In genomic region chr1:31678681-31679080, GRCh38 we compare ENCODE assay signal across 10 cellular contexts.
"Had no signal": no experiment of that assay in that cellular context is flagged by ENCODE, and none has a peak within 500 bp of the region (broad histone marks: within the 10 kb centered on the region; RNA-seq: fewer than 3 reads in every experiment).

No MANE protein-coding gene starts in this region.

- DNase-seq: GM23248, H9, HCEC 1CT, HFFc6, IMR-90, KBM-7 had no signal

- H3K4me3 Mint-ChIP-seq: H9, HFFc6 had no signal

- H3K9me3 Mint-ChIP-seq: H9, HFFc6 had no signal

- H3K9ac ChIP-seq: GM23248, KMS-11 had no signal

- FAIRE-seq: H1, H54 had no signal

- H3K27ac Mint-ChIP-seq: H9, HFFc6 had no signal

- H2AFZ ChIP-seq: GM23248 had no signal

- H3K4me3 ChIP-seq: GM23248 had no signal

- H3K27ac ChIP-seq: GM23248, HL-60, KMS-11 had no signal

- H3K4me2 ChIP-seq: KMS-11 had no signal
